Comparison of ENCODE assay signal across 8 cellular contexts in the genomic region with DNA sequence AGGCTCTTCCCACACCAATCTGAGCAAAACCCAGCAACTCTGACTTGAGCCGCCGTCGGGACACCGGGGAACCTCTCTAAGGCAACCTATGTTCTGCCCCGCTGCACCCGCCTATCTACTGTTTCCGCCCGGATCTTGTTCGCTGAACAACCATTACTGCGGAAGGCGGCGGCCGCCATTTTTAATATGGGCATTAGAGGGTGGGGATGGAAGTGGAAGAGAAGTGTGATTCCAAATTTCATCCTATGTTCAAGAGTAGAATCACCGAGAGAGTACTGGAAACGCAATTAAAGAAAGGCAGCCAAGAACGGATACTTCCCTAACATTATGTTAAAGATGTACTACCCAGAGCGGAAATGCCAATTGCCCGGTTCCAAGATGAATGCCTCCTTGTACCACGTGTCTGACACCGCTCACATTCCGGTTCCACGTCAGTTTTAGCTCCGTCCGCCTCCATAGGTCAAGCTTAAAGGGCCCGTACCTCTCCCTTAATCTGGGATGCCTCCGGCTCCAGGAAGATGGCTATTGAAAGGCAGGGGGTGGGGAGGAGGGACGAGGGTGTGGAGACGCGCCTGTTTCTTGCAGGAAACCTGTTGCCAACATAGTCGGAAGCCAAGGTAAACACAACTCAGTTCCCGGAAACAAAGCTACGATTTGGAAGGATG. TPM values are rescaled to one million over a fixed set of nuclear protein-coding genes. Genes with fewer than 3 reads are reported as not detected.
DNase-seq lines count a peak whose midpoint lies in the region; ATAC-seq, FAIRE-seq and TF ChIP-seq lines count a peak whose summit lies in the region.

A gene (minus strand): TSS at position 95 of the 665 bp plus-strand sequence. CDS start 198 bp downstream, outside the sequence.

- H3K27me3 ChIP-seq in A673 (replicated peaks; ENCODE audit: insufficient read depth, low read depth, low read length, poor library complexity) (no peaks in the 10 kb centered on the region), small intestine (ENCODE audit: control insufficient read depth in 2 of 2, insufficient read depth in 2 of 2, low read length in 2 of 2) (no peaks in the 10 kb centered on the region)

- intact Hi-C loops in A673 (cut with micrococcal nuclease; ENCODE audit: unreplicated experiment), result loop anchor here (2.0 to 5.0 kb wide), 5 partner anchors 35 to 220 kb away; a partner anchor contains a TSS

- POLR2A ChIA-PET in A673 (lab: Charles Lee; ENCODE audit: low non-redundant PET), result interaction anchor here (0.6 kb wide), 1 partner anchor 20 kb away, joined by 4 read pairs; a partner anchor contains a TSS

- no peak for TF ChIP-seq CTCF in A673 (conservative IDR thresholded peaks at IDR 0.05; ENCODE audit: low read depth, low read length)
- TF ChIP-seq CTCF in WI38 (IDR thresholded peaks at IDR 0.05; ENCODE audit: low read depth, low read length), result no peak
- no peak for TF ChIP-seq CTCF in cardiac fibroblast (IDR thresholded peaks at IDR 0.05; ENCODE audit: low read depth, low read length)

- BruUV-seq in A673 (replicated peaks; lab: Mats Ljungman, UMichigan), result no TSS peak

- CTCF ChIA-PET in A673 (lab: Charles Lee), result interaction anchor here (0.5 to 1.4 kb wide), 6 partner anchors 17 to 481 kb away, joined by 4 to 8 read pairs (median 6); a partner anchor contains a TSS

- ATAC-seq in GM18868 (IDR thresholded peaks at IDR 0.05; ENCODE audit: unreplicated experiment), result peak; percentile 79
- ATAC-seq in HG03139 (IDR thresholded peaks at IDR 0.05; ENCODE audit: unreplicated experiment), result peak; percentile 72

- H3K36me3 ChIP-seq in A673 (ENCODE audit: insufficient read depth, low read length, poor library complexity, severe bottlenecking) (peaks cover 27% of the 10 kb centered on the region), small intestine (ENCODE audit: control insufficient read depth in 2 of 2, insufficient read depth in 2 of 2, low read length in 2 of 2) (peaks cover 0 to 2% of the 10 kb centered on the region in 2 donors)

- peak; percentile 99 for DNase-seq in A673 (ENCODE audit: low spot score)
- peak; percentile 94 for DNase-seq in NCI-H2227 (lab: John Stamatoyannopoulos, UW; ENCODE audit: unreplicated experiment)
- peak; percentile 98 to 99 for DNase-seq in cardiac fibroblast (ENCODE audit: low read depth in 2 of 2)
- peak; percentile 86 for DNase-seq in iPS-NIHi7 (ENCODE audit: extremely low spot score)
- peak; percentile 97 for DNase-seq in small intestine

- 0% methylated on average over 32 of the region's 32 CpGs for WGBS in small intestine, 3 donors

- H3K4me3 ChIP-seq in A673 (ENCODE audit: low read depth, low read length, poor library complexity, severe bottlenecking) (peak within 1 kb of the TSS; percentile 87), WI38 (ENCODE audit: low read depth, low read length) (peak within 1 kb of the TSS; percentile 92), cardiac fibroblast (replicated peaks in 1 of 2; ENCODE audit: low read depth in 2 of 2, low read length in 2 of 2) (peak within 1 kb of the TSS; percentile 85 to 87), small intestine (ENCODE audit: low read depth in 1 of 2, low read length in 2 of 2) (peak within 1 kb of the TSS; percentile 58 to 85)

- FAIRE-seq in small intestine (lab: Jason Lieb, UNC), result no peak

- H3K9me3 ChIP-seq in A673 (ENCODE audit: low read depth, low read length, poor library complexity, severe bottlenecking) (no peaks in the 10 kb centered on the region), small intestine (ENCODE audit: control insufficient read depth, low read depth) (no peaks in the 10 kb centered on the region)

- H3K27ac ChIP-seq in A673 (ENCODE audit: low read depth, low read length, poor library complexity, severe bottlenecking), result peak within 1 kb of the TSS; percentile 92
- H3K27ac ChIP-seq in small intestine (ENCODE audit: low read depth in 1 of 2, low read length in 1 of 2), result peak within 1 kb of the TSS; percentile 91 to 99

- H3K4me1 ChIP-seq in A673 (ENCODE audit: insufficient read depth, low read length, poor library complexity, severe bottlenecking) (peaks cover 20% of the 10 kb centered on the region), small intestine (ENCODE audit: control insufficient read depth in 2 of 2, insufficient read depth in 1 of 2, low read depth in 1 of 2, low read length in 1 of 2) (peaks cover 7 to 12% of the 10 kb centered on the region in 2 donors)

RNA-seq across cellular contexts. Expression of the gene that starts here (rescaled TPM):
- 102 and 115 TPM in 2 replicates for total RNA-seq in A673 (2021)
- polyA plus RNA-seq in small intestine, result 10 to 100 TPM; 10.8 to 51.2 (median 12.5) TPM

Comparison
In these comparisons a context has a peak if more than half of its experiments do, and no peak if none do; other contexts are left out.
1. Peak in every context shown above with its lines: DNase-seq, ATAC-seq, H3K4me3 ChIP-seq and H3K27ac ChIP-seq.